In genomic region chr18:23087352-23087751, GRCh38 we compare ENCODE assay signal across 26 cellular contexts.
"Had no signal": no experiment of that assay in that cellular context is flagged by ENCODE, and none has a peak within 500 bp of the region (broad histone marks: within the 10 kb centered on the region; RNA-seq: fewer than 3 reads in every experiment).

No MANE protein-coding gene starts in this region.

- H3K4me2 ChIP-seq: neural progenitor cell, smooth muscle cell had no signal

- H3K79me2 ChIP-seq: parathyroid adenoma had no signal

- H2AFZ ChIP-seq: neural progenitor cell, parathyroid adenoma had no signal

- H3K4me1 ChIP-seq: parathyroid adenoma, psoas muscle, right lobe of liver, thyroid gland, tibial nerve, vagina had no signal

- ATAC-seq: natural killer cell; psoas muscle; right cardiac atrium; right lobe of liver; stimulated activated memory B cell treated with anti-CD40 and anti-IgM and Interleukin-4, amounts not matched to agents 10 μg/mL and 1 μg/mL and 100 μg/mL, for 72 hours; stimulated activated naive CD8-positive, alpha-beta T cell treated with anti-CD3 and anti-CD28 coated beads, Interleukin-15, amount 100 ng/mL, for 72 hours; stimulated activated naive CD8-positive, alpha-beta T cell treated with anti-CD3 and anti-CD28 coated beads, Interleukin-15, Interleukin-2, amounts not matched to agents 100 U/mL and 50 U/mL, for 24 hours had no signal

- H3K4me3 ChIP-seq: neural progenitor cell, ovary, psoas muscle, right lobe of liver, skin epidermis, smooth muscle cell, spleen, thoracic aorta, thyroid gland, tibial nerve, upper lobe of left lung, vagina had no signal

- H3K9me3 ChIP-seq: ovary, psoas muscle, right lobe of liver, spleen, thoracic aorta, thyroid gland, tibial nerve, upper lobe of left lung, vagina had no signal

- H3K27ac ChIP-seq: neural progenitor cell, ovary, parathyroid adenoma, psoas muscle, right lobe of liver, skin epidermis, spleen, thoracic aorta, thyroid gland, tibial nerve, upper lobe of left lung, vagina had no signal

- H3K27me3 ChIP-seq: ovary, right lobe of liver, spleen, thyroid gland, tibial nerve, upper lobe of left lung, vagina had no signal

- DNase-seq: natural killer cell; occipital lobe; ovary; psoas muscle; right cardiac atrium; right lobe of liver; stimulated activated CD4-positive, alpha-beta T cell treated with anti-CD3 and anti-CD28 coated beads, Interleukin-12 subunit alpha, Interleukin-12 subunit beta, amount 100 ng/mL, for 4 hours; stimulated activated CD4-positive, alpha-beta T cell treated with anti-CD3 and anti-CD28 coated beads, Interleukin-1b, Interleukin-23, amount 100 ng/mL, for 48 hours; stimulated activated CD4-positive, alpha-beta T cell treated with anti-CD3 and anti-CD28 coated beads, Interleukin-4, amount 100 ng/mL, for 1 hour; stimulated activated CD4-positive, alpha-beta T cell treated with anti-CD3 and anti-CD28 coated beads, Interleukin-4, amount 100 ng/mL, for 4 hours; stimulated activated CD8-positive, alpha-beta memory T cell treated with anti-CD3 and anti-CD28 coated beads, Interleukin-4, amount 100 ng/mL, for 48 hours; stimulated activated naive CD4-positive, alpha-beta T cell; stimulated activated naive CD8-positive, alpha-beta T cell treated with anti-CD3 and anti-CD28 coated beads, Interleukin-15, amount 100 ng/mL, for 72 hours; stimulated activated naive CD8-positive, alpha-beta T cell treated with anti-CD3 and anti-CD28 coated beads, Interleukin-15, Interleukin-2, amounts not matched to agents 100 U/mL and 50 U/mL, for 24 hours; substantia nigra; thyroid gland; upper lobe of left lung had no signal

- H3K9ac ChIP-seq: neural progenitor cell, parathyroid adenoma had no signal

- H3K36me3 ChIP-seq: neural progenitor cell, ovary, right lobe of liver, spleen, thoracic aorta, thyroid gland, tibial nerve, upper lobe of left lung, vagina had no signal
